In the genomic region with DNA sequence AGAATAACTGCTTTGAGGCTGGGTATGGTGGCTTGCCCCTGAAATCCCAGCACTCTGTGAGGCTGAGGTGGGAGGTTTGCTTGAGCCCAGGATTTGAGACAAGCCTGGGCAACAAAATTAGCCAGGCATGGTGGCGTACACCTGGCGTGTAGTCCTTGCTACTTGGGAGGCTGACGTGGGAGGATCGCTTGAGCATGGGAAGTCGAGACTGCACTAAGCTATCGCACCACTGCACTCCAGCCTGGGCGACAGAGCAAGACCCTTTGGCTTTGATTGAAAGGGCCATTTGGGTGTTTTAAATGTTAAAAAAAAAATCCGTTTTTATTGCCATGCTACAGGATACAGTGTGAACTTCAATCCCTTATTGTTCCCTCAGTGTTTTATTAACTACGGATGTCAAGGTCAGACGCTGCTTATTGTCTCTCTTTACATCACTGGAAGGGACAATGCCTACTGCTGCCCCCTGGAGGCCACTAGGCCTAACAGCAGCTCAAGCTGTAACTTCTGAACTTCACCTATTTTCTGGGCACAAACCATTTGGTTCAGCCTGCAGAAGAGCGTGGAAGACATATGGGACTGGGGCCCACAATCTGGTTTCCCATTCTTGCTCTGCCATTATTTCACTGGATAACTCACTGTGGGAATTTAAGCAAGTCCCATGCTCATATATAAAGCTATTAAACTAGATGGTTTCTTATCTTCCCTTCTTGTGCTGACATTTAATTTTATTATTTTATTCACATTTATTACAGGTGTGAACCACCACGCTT, we compare ENCODE assay signal across 8 cellular contexts. TPM values are rescaled to one million over a fixed set of nuclear protein-coding genes. Genes with fewer than 3 reads are reported as not detected.
DNase-seq lines count a peak whose midpoint lies in the region; ATAC-seq and TF ChIP-seq lines count a peak whose summit lies in the region.

No MANE protein-coding gene starts in this region.

- no peaks in the 10 kb centered on the region for H3K36me3 ChIP-seq in GM23248 (ENCODE audit: low read depth)

- H3K4me2 ChIP-seq in GM23248 (ENCODE audit: unreplicated experiment) = no peak overlapping the region

- peak; percentile 20 for DNase-seq in AG04450 (ENCODE audit: low read depth, low spot score)
- DNase-seq in GM23248 = peak; percentile 64
- DNase-seq in NCI-H345 treated with DMSO at 0.1 percent for 48 hours (lab: John Stamatoyannopoulos, UW; ENCODE audit: unreplicated experiment) = peak; percentile 35
- DNase-seq in activated CD4-positive, CD25-positive, alpha-beta regulatory T cell treated with anti-CD3 and anti-CD28 coated beads, Interleukin-2, amount 50 U/mL, for 72 hours = peak; percentile 63
- DNase-seq in central memory CD8-positive, alpha-beta T cell (ENCODE audit: low spot score in 2 of 2) = peak; percentile 45 to 49
- DNase-seq in left lobe of liver (ENCODE audit: low spot score) = peak; percentile 68
- peak; percentile 50 to 57 for DNase-seq in stimulated activated CD4-positive, alpha-beta T cell treated with anti-CD3 and anti-CD28 coated beads, Interleukin-4, amount 100 ng/mL, for 4 hours

- peaks cover 6% of the 10 kb centered on the region; the same call in 1 of the 2 replicates for H3F3A ChIP-seq in GM23248 (ENCODE audit: insufficient read depth)

- H3K9ac ChIP-seq in GM23248 = no peak overlapping the region

- no peaks in the 10 kb centered on the region for H3K79me2 ChIP-seq in GM23248 (ENCODE audit: insufficient read depth)

- in situ Hi-C loops in GM23248 (cut with MboI) = no loop called here

- ATAC-seq in central memory CD8-positive, alpha-beta T cell (replicated peaks; ENCODE audit: extremely low read depth, poor library complexity, severe bottlenecking) = peak; percentile 52
- ATAC-seq in left lobe of liver (peak; percentile 98), GM19328 (IDR thresholded peaks at IDR 0.05; ENCODE audit: unreplicated experiment) (no peak)

- H3K4me3 Mint-ChIP-seq in central memory CD8-positive, alpha-beta T cell = no peak overlapping the region

- no peak overlapping the region for H2AFZ ChIP-seq in GM23248

- CTCF ChIA-PET in AG04450 (lab: Charles Lee) = interaction anchor here (0.6 to 5.6 kb wide), 29 partner anchors 8 to 455 kb away, joined by 3 to 112 read pairs (median 4); partner anchors contain the start of genes IREB2 and SKIC8

- H3K9me3 ChIP-seq in AG04450 (ENCODE audit: control insufficient read depth, insufficient read depth, low read length) (no peaks in the 10 kb centered on the region), GM23248 (ENCODE audit: low read depth) (no peaks in the 10 kb centered on the region)

- no peaks in the 10 kb centered on the region for H3K9me3 Mint-ChIP-seq in central memory CD8-positive, alpha-beta T cell

- no peak overlapping the region for H3K4me3 ChIP-seq in AG04450 (ENCODE audit: low read depth, low read length)
- H3K4me3 ChIP-seq in GM23248 = no peak overlapping the region

- H3K27me3 ChIP-seq in AG04450 (ENCODE audit: control insufficient read depth, insufficient read depth, low read length) = peaks cover 13% of the 10 kb centered on the region
- peaks cover 35% of the 10 kb centered on the region for H3K27me3 ChIP-seq in GM23248 (replicated peaks; ENCODE audit: insufficient read depth)

- peaks cover 9% of the 10 kb centered on the region for H3K4me1 ChIP-seq in GM23248 (ENCODE audit: insufficient read depth)

- peak; percentile 95 for TF ChIP-seq CTCF in AG04450 (IDR thresholded peaks at IDR 0.05; ENCODE audit: low read depth, low read length)

- POLR2A ChIA-PET in AG04450 (lab: Yijun Ruan, JAX) = interaction anchor here (0.6 kb wide), 1 partner anchor 15 kb away, joined by 3 read pairs; the partner anchor contains the start of gene IREB2

- no peak overlapping the region for H3K27ac ChIP-seq in AG04450 (ENCODE audit: low read depth, low read length)
- no peak overlapping the region for H3K27ac ChIP-seq in GM23248

- peaks cover 36% of the 10 kb centered on the region for H3K27me3 Mint-ChIP-seq in central memory CD8-positive, alpha-beta T cell

- WGBS in GM23248 (ENCODE audit: low coverage in 1 of 2, low lambda C conversion rate in 2 of 2, missing lambda C conversion rate in 2 of 2), 2 experiments = 34 to 37% methylated on average over 12 of the region's 12 CpGs

- no peaks in the 10 kb centered on the region for H4K20me1 ChIP-seq in GM23248 (ENCODE audit: insufficient read depth)

- H3K4me1 Mint-ChIP-seq in central memory CD8-positive, alpha-beta T cell = peaks cover 6% of the 10 kb centered on the region

- H3K9me2 ChIP-seq in GM23248 (ENCODE audit: insufficient read depth) = no peaks in the 10 kb centered on the region

- no peaks in the 10 kb centered on the region for H3K36me3 Mint-ChIP-seq in central memory CD8-positive, alpha-beta T cell (ENCODE audit: insufficient read depth)

- H3K27ac Mint-ChIP-seq in central memory CD8-positive, alpha-beta T cell (ENCODE audit: low read depth) = no peak overlapping the region

RNA-seq across cellular contexts. Expression of gene IREB2, which starts 15.3 kb away (rescaled TPM):
- polyA plus RNA-seq in AG04450 (2011; rRNA removed) (21.5 and 30.4 TPM in 2 replicates), GM23248 (2016; fragmentation: Nextera tagmentation; extraction: Ambion mirVana) (11.8 and 13.1 TPM in 2 replicates)
- polyA minus RNA-seq in AG04450 (2011; rRNA and poly(A)+ RNA removed) = 34.9 and 43.0 TPM in 2 replicates
- total RNA-seq in GM23248 (2014; rRNA removed; shearing (Covaris generic)) = 12.9 and 18.0 TPM in 2 replicates
- total RNA-seq in left lobe of liver = 25.1 TPM
